Comparison of ENCODE assay signal across 13 cellular contexts in genomic region chr6:36349240-36349639, GRCh38. TPM values are rescaled to one million over a fixed set of nuclear protein-coding genes. Genes with fewer than 3 reads are reported as not detected.
DNase-seq lines count a peak whose midpoint lies in the region; ATAC-seq and TF ChIP-seq lines count a peak whose summit lies in the region.
"Had no signal": no experiment of that assay in that cellular context is flagged by ENCODE, and none has a peak within 500 bp of the region (broad histone marks: within the 10 kb centered on the region; RNA-seq: fewer than 3 reads in every experiment).

No MANE protein-coding gene starts in this region.

- TF ChIP-seq CTCF in BE2C (IDR thresholded peaks at IDR 0.05; ENCODE audit: low read depth, low read length): no peak
- TF ChIP-seq CTCF in colonic mucosa (IDR thresholded peaks at IDR 0.05): no peak
- TF ChIP-seq CTCF in GM20000 (IDR thresholded peaks at IDR 0.05; ENCODE audit: extremely low read depth, missing control alignments): no peak

- no peak overlapping the region for H3K4me3 ChIP-seq in BE2C (ENCODE audit: low read depth, low read length)
- no peak overlapping the region for H3K4me3 ChIP-seq in colonic mucosa
- H3K4me3 ChIP-seq: heart right ventricle, PC-9 had no signal

- H3K27ac ChIP-seq in colonic mucosa: no peak overlapping the region
- H3K27ac ChIP-seq: PC-9, WERI-Rb-1 had no signal

- H3K27me3 ChIP-seq in BE2C (no peaks in the 10 kb centered on the region), colonic mucosa (no peaks in the 10 kb centered on the region)

- intact Hi-C loops in colonic mucosa (cut with DNase I): no loop called here

- peaks cover 9% of the 10 kb centered on the region; the same call in 1 of the 2 replicates for H3K4me1 ChIP-seq in BE2C
- no peaks in the 10 kb centered on the region for H3K4me1 ChIP-seq in colonic mucosa

- no peaks in the 10 kb centered on the region for H3K9me3 ChIP-seq in BE2C
- H3K9me3 ChIP-seq in colonic mucosa: no peaks in the 10 kb centered on the region

- no peak overlapping the region for H3K9ac ChIP-seq in colonic mucosa (ENCODE audit: low read depth in 2 of 2, low read length in 2 of 2)

- ATAC-seq in GM18519 (IDR thresholded peaks at IDR 0.05; ENCODE audit: low FRiP score, unreplicated experiment): no peak
- ATAC-seq in HG03108 (IDR thresholded peaks at IDR 0.05; ENCODE audit: unreplicated experiment): no peak

- H3K36me3 ChIP-seq in BE2C (no peaks in the 10 kb centered on the region), colonic mucosa (no peaks in the 10 kb centered on the region)
- H3K36me3 ChIP-seq: heart right ventricle, WERI-Rb-1 had no signal

- peak; percentile 68 for DNase-seq in BE2C
- peak; percentile 81 for DNase-seq in HPDE6-E6E7 (ENCODE audit: extremely low spot score)
- DNase-seq in NCI-H2196 (lab: John Stamatoyannopoulos, UW; ENCODE audit: unreplicated experiment): peak; percentile 92
- DNase-seq in colonic mucosa: peak; percentile 84
- no peak for DNase-seq in AG08395 (ENCODE audit: low spot score)
- DNase-seq in GM20000 (ENCODE audit: low spot score): no peak
- DNase-seq: activated naive CD4-positive, alpha-beta T cell treated with anti-CD3 and anti-CD28 coated beads, Interleukin-2, amount 10 ng/mL, durations not matched to agents 7 days and 5 days; heart right ventricle; Kasumi-1; PC-9; WERI-Rb-1 had no signal

RNA-seq across cellular contexts. Expression of gene BNIP5, which starts 12.6 kb away (rescaled TPM):
- 0.15 TPM for polyA plus RNA-seq in BE2C (2012; ENCODE audit: insufficient read depth, insufficient read length, low read depth)
- 1 to 10 TPM; 4.7 to 7.8 TPM for total RNA-seq in colonic mucosa
- total RNA-seq: heart right ventricle, PC-9 had no signal
- polyA plus RNA-seq: heart right ventricle had no signal

RNA-seq across cellular contexts. Expression of gene ETV7, which starts 38.2 kb away (rescaled TPM):
- polyA plus RNA-seq in BE2C (2012; ENCODE audit: insufficient read depth, insufficient read length, low read depth): 0.52 TPM
- total RNA-seq in colonic mucosa: 1 to 10 TPM; 2.9 to 4.5 TPM

Comparison
In these comparisons a context has a peak if more than half of its experiments do, and no peak if none do; other contexts are left out.
1. DNase-seq: peak in BE2C (single experiment), HPDE6-E6E7 (single experiment), NCI-H2196 (single experiment) and colonic mucosa (single experiment); none in AG08395 (single experiment) and GM20000 (single experiment).